Comparison of ENCODE assay signal across 14 cellular contexts in genomic region chr1:58942759-58943191, GRCh38.
DNase-seq lines count a peak whose midpoint lies in the region; ATAC-seq and TF ChIP-seq lines count a peak whose summit lies in the region.
"Had no signal": no experiment of that assay in that cellular context is flagged by ENCODE, and none has a peak within 500 bp of the region (broad histone marks: within the 10 kb centered on the region; RNA-seq: fewer than 3 reads in every experiment).

No MANE protein-coding gene starts in this region.

- H3K27me3 Mint-ChIP-seq in naive thymus-derived CD4-positive, alpha-beta T cell = no peaks in the 10 kb centered on the region
- no peaks in the 10 kb centered on the region for H3K27me3 Mint-ChIP-seq in glutamatergic neuron (ENCODE audit: unreplicated experiment)

- 0 out of 22 replicates have a peak overlapping the region, but pooled peaks of 1 of the 11 experiments have one; percentile 20 for H3K9ac ChIP-seq in BLaER1 treated with 17β-estradiol and CSF1 and Interleukin-3, amounts not matched to agents 10 nM and 100 nM
- no peak overlapping the region for H3K9ac ChIP-seq in mammary epithelial cell (ENCODE audit: insufficient read depth, low read length)

- no peaks in the 10 kb centered on the region for H3K27me3 ChIP-seq in BLaER1 treated with 17β-estradiol and CSF1 and Interleukin-3, amounts not matched to agents 10 nM and 100 nM
- H3K27me3 ChIP-seq in mammary epithelial cell (ENCODE audit: insufficient read depth, low read length) = no peaks in the 10 kb centered on the region
- H3K27me3 ChIP-seq in naive thymus-derived CD4-positive, alpha-beta T cell (ENCODE audit: control insufficient read depth in 2 of 2, insufficient read depth in 2 of 2, low read length in 2 of 2) = no peaks in the 10 kb centered on the region
- H3K27me3 ChIP-seq: ascending aorta, foreskin keratinocyte had no signal

- CTCF ChIA-PET in mammary epithelial cell (lab: Charles Lee; ENCODE audit: low non-redundant PET) = no interaction called here
- CTCF ChIA-PET in naive thymus-derived CD4-positive, alpha-beta T cell (lab: Charles Lee) = interaction anchor here (0.8 kb wide), 1 partner anchor 133 kb away, joined by 3 read pairs; no protein-coding TSS in a partner anchor

- H3K4me1 Mint-ChIP-seq in naive thymus-derived CD4-positive, alpha-beta T cell = peaks cover 63 to 94% (median 80%) of the 10 kb centered on the region in 7 donors
- no peaks in the 10 kb centered on the region for H3K4me1 Mint-ChIP-seq in glutamatergic neuron (ENCODE audit: low read depth, unreplicated experiment)

- 8% methylated on average over 5 of the region's 5 CpGs for WGBS in mammary epithelial cell (ENCODE audit: low coverage, missing lambda C conversion rate)

- peak; percentile 73 for DNase-seq in HT-29 (ENCODE audit: low spot score)
- no peak for DNase-seq in mammary epithelial cell
- DNase-seq in naive thymus-derived CD4-positive, alpha-beta T cell = peak in 5 of 9 donors; percentile 31 to 56 (median 46)
- DNase-seq in DMS114 treated with DMSO at 0.1 percent for 48 hours (lab: John Stamatoyannopoulos, UW; ENCODE audit: unreplicated experiment) = no peak
- no peak for DNase-seq in UCSD-AML1 (lab: John Stamatoyannopoulos, UW; ENCODE audit: unreplicated experiment)
- no peak for DNase-seq in glutamatergic neuron
- DNase-seq in left cardiac atrium = no peak
- DNase-seq: activated CD8-positive, alpha-beta memory T cell treated with anti-CD3 and anti-CD28 coated beads, Interleukin-2, amount 50 U/mL, for 48 hours; NCI-H187; SIG-M5; stimulated activated CD4-positive, alpha-beta T cell treated with anti-CD3 and anti-CD28 coated beads, Interleukin-4, amount 100 ng/mL, for 4 hours had no signal

- peaks cover 0 to 7% (median 0%) of the 10 kb centered on the region in 11 experiments; a peak in 7 of 22 replicates for H3K9me3 ChIP-seq in BLaER1 treated with 17β-estradiol and CSF1 and Interleukin-3, amounts not matched to agents 10 nM and 100 nM (replicated peaks in 1 of 11)
- H3K9me3 ChIP-seq in mammary epithelial cell (replicated peaks; ENCODE audit: insufficient read depth, low read length) = no peaks in the 10 kb centered on the region
- no peaks in the 10 kb centered on the region for H3K9me3 ChIP-seq in naive thymus-derived CD4-positive, alpha-beta T cell (ENCODE audit: control insufficient read depth in 2 of 3, low read length in 3 of 3)
- H3K9me3 ChIP-seq: ascending aorta had no signal

- peak overlapping the region; percentile 46 to 89 (median 85) for H3K27ac Mint-ChIP-seq in naive thymus-derived CD4-positive, alpha-beta T cell
- H3K27ac Mint-ChIP-seq in glutamatergic neuron (ENCODE audit: unreplicated experiment) = no peak overlapping the region

- no peaks in the 10 kb centered on the region for H3K79me2 ChIP-seq in mammary epithelial cell (ENCODE audit: insufficient read depth, low read length)

- H2AFZ ChIP-seq in mammary epithelial cell (ENCODE audit: low read depth, low read length) = peak overlapping the region; percentile 54

- intact Hi-C loops in mammary epithelial cell (cut with micrococcal nuclease) = no loop called here
- intact Hi-C loops in naive thymus-derived CD4-positive, alpha-beta T cell (cut with micrococcal nuclease) = loop anchor here (1.0 to 10.0 kb wide), 13 partner anchors 14 to 752 kb away; partner anchors contain the start of genes FGGY (in 2 of the 2) and JUN (in 1 of the 2)
- intact Hi-C loops in left cardiac atrium (cut with DNase I) = no loop called here

- peak overlapping the region; percentile 45 to 96 (median 90); a peak in 21 of 22 replicates for H3K4me2 ChIP-seq in BLaER1 treated with 17β-estradiol and CSF1 and Interleukin-3, amounts not matched to agents 10 nM and 100 nM
- H3K4me2 ChIP-seq in mammary epithelial cell (ENCODE audit: insufficient read depth, low read depth, low read length) = no peak overlapping the region

- TF ChIP-seq CTCF in mammary epithelial cell (conservative IDR thresholded peaks at IDR 0.05 in 1 of 2, IDR thresholded peaks at IDR 0.05 in 1 of 2; ENCODE audit: extremely low read depth in 1 of 2, insufficient read depth in 1 of 2, low read depth in 1 of 2, low read length in 2 of 2) (no peak), glutamatergic neuron (IDR thresholded peaks at IDR 0.05; ENCODE audit: partially characterized antibody, unreplicated experiment) (no peak)

- peaks cover 0 to 38% (median 0%) of the 10 kb centered on the region in 5 donors for H3K36me3 Mint-ChIP-seq in naive thymus-derived CD4-positive, alpha-beta T cell
- H3K36me3 Mint-ChIP-seq in glutamatergic neuron (ENCODE audit: unreplicated experiment) = no peaks in the 10 kb centered on the region

- POLR2A ChIA-PET in naive thymus-derived CD4-positive, alpha-beta T cell (lab: Charles Lee) = interaction anchor here (0.8 to 1.9 kb wide), 5 partner anchors 25 to 159 kb away, joined by 3 to 11 read pairs (median 5); partner anchors contain the start of gene JUN

- H3K4me3 ChIP-seq in BLaER1 treated with 17β-estradiol and CSF1 and Interleukin-3, amounts not matched to agents 10 nM and 100 nM = no peak overlapping the region
- no peak overlapping the region for H3K4me3 ChIP-seq in mammary epithelial cell (replicated peaks in 1 of 3; ENCODE audit: insufficient read depth in 1 of 3, low read depth in 2 of 3, low read length in 3 of 3)
- H3K4me3 ChIP-seq in naive thymus-derived CD4-positive, alpha-beta T cell (ENCODE audit: low read length) = peak overlapping the region; percentile 40
- H3K4me3 ChIP-seq: ascending aorta had no signal

- dilution Hi-C loops in mammary epithelial cell (cut with HindIII; ENCODE audit: low sequenced_read_pairs) = loop anchor here (5.0 kb wide), 1 partner anchor 155 kb away; no protein-coding TSS in a partner anchor

- ATAC-seq in naive thymus-derived CD4-positive, alpha-beta T cell = peak; percentile 41
- no peak for ATAC-seq in left cardiac atrium

- peaks cover 0 to 16% (median 0%) of the 10 kb centered on the region in 11 donors for H3K9me3 Mint-ChIP-seq in naive thymus-derived CD4-positive, alpha-beta T cell
- H3K9me3 Mint-ChIP-seq in glutamatergic neuron (ENCODE audit: unreplicated experiment) = peaks cover 2% of the 10 kb centered on the region

- H3K36me3 ChIP-seq in BLaER1 treated with 17β-estradiol and CSF1 and Interleukin-3, amounts not matched to agents 10 nM and 100 nM = no peaks in the 10 kb centered on the region
- H3K36me3 ChIP-seq in mammary epithelial cell (ENCODE audit: insufficient read depth, low read length) = no peaks in the 10 kb centered on the region
- no peaks in the 10 kb centered on the region for H3K36me3 ChIP-seq in naive thymus-derived CD4-positive, alpha-beta T cell (ENCODE audit: control insufficient read depth in 2 of 3, insufficient read depth in 3 of 3, low read length in 3 of 3)
- H3K36me3 ChIP-seq: ascending aorta had no signal

- no peaks in the 10 kb centered on the region for H4K20me1 ChIP-seq in BLaER1 treated with 17β-estradiol and CSF1 and Interleukin-3, amounts not matched to agents 10 nM and 100 nM
- H4K20me1 ChIP-seq in mammary epithelial cell (ENCODE audit: insufficient read depth, low read length) = no peaks in the 10 kb centered on the region

- no TSS peak for BruUV-seq in mammary epithelial cell (replicated peaks; lab: Mats Ljungman, UMichigan)

- H3K4me3 Mint-ChIP-seq in naive thymus-derived CD4-positive, alpha-beta T cell = peak overlapping the region; percentile 30 to 88 (median 78)
- H3K4me3 Mint-ChIP-seq in glutamatergic neuron (ENCODE audit: unreplicated experiment) = no peak overlapping the region

- no peak overlapping the region for H3K27ac ChIP-seq in BLaER1 treated with 17β-estradiol and CSF1 and Interleukin-3, amounts not matched to agents 10 nM and 100 nM
- H3K27ac ChIP-seq in mammary epithelial cell (ENCODE audit: insufficient read depth, low read depth, low read length) = no peak overlapping the region
- peak overlapping the region; percentile 39 for H3K27ac ChIP-seq in naive thymus-derived CD4-positive, alpha-beta T cell (ENCODE audit: low read depth, low read length)
- H3K27ac ChIP-seq: ascending aorta, foreskin keratinocyte had no signal

- peaks cover 32 to 51% (median 41%) of the 10 kb centered on the region in 10 experiments for H3K4me1 ChIP-seq in BLaER1 treated with 17β-estradiol and CSF1 and Interleukin-3, amounts not matched to agents 10 nM and 100 nM
- H3K4me1 ChIP-seq in mammary epithelial cell (ENCODE audit: insufficient read depth, low read length) = peaks cover 19% of the 10 kb centered on the region
- H3K4me1 ChIP-seq in naive thymus-derived CD4-positive, alpha-beta T cell (ENCODE audit: control insufficient read depth in 2 of 2, insufficient read depth in 2 of 2, low read length in 2 of 2) = peaks cover 48 to 61% of the 10 kb centered on the region in 2 donors
- H3K4me1 ChIP-seq: ascending aorta had no signal

- in situ Hi-C loops in mammary epithelial cell (cut with MboI; ENCODE audit: low sequenced_read_pairs in 2 of 2) = no loop called here

Comparison
In these comparisons a context has a peak if more than half of its experiments do, and no peak if none do; other contexts are left out.
1. DNase-seq: peak in HT-29 (single experiment) and naive thymus-derived CD4-positive, alpha-beta T cell (5 of 9); none in mammary epithelial cell (single experiment), DMS114 treated with DMSO at 0.1 percent for 48 hours (single experiment), UCSD-AML1 (single experiment), glutamatergic neuron (single experiment) and left cardiac atrium (single experiment).
2. intact Hi-C loops: an anchor here in naive thymus-derived CD4-positive, alpha-beta T cell (1.0 to 10.0 kb wide); none called in mammary epithelial cell and left cardiac atrium.